ENCODE assay signal across 14 cellular contexts in genomic region chr4:25096553-25097443, GRCh38.
DNase-seq lines count a peak whose midpoint lies in the region; ATAC-seq and TF ChIP-seq lines count a peak whose summit lies in the region.
"Had no signal": no experiment of that assay in that cellular context is flagged by ENCODE, and none has a peak within 500 bp of the region (broad histone marks: within the 10 kb centered on the region; RNA-seq: fewer than 3 reads in every experiment).

No MANE protein-coding gene starts in this region.

- no peak overlapping the region for H3K4me3 ChIP-seq in testis

- TF ChIP-seq CTCF in testis (IDR thresholded peaks at IDR 0.05): no peak

- no peaks in the 10 kb centered on the region for H3K36me3 ChIP-seq in testis (ENCODE audit: low read depth, missing control alignments)

- DNase-seq in LHCN-M2 (ENCODE audit: low read depth) (peak; percentile 61), amniotic epithelial cell (ENCODE audit: low read depth) (peak; percentile 56), myocyte (ENCODE audit: low read depth) (peak; percentile 37), testis (peak; percentile 57), midbrain (lab: John Stamatoyannopoulos, UW) (no peak)
- no peak for DNase-seq in activated CD8-positive, alpha-beta memory T cell treated with anti-CD3 and anti-CD28 coated beads, Interleukin-2, amount 50 U/mL, for 48 hours
- DNase-seq: Caco-2, DMS53, HCEC 1CT, NCI-H187, NCI-H526 treated with DMSO at 0.1 percent for 48 hours, SHP77 had no signal

- 69 to 70% methylated on average over 23 to 24 of the region's 24 CpGs for WGBS in testis, 2 donors

- ATAC-seq in GM19467 (IDR thresholded peaks at IDR 0.05; ENCODE audit: unreplicated experiment): no peak

- peak overlapping the region; percentile 29 to 50 for H3K27ac ChIP-seq in testis

- H3K27me3 ChIP-seq in testis: no peaks in the 10 kb centered on the region

- intact Hi-C loops in testis (cut with DNase I; ENCODE audit: low total_unique reads): no loop called here

- H3K4me1 ChIP-seq in testis: peaks cover 19% of the 10 kb centered on the region
- H3K4me1 ChIP-seq: Caco-2 had no signal

- H3K9me3 ChIP-seq in testis: no peaks in the 10 kb centered on the region
- H3K9me3 ChIP-seq: Caco-2, SK-N-SH had no signal

- TF ChIP-seq POLR2A in testis (IDR thresholded peaks at IDR 0.05): no peak

Comparison
In these comparisons a context has a peak if more than half of its experiments do, and no peak if none do; other contexts are left out.
1. DNase-seq: peak in LHCN-M2 (single experiment), amniotic epithelial cell (single experiment), myocyte (single experiment) and testis (single experiment); none in activated CD8-positive, alpha-beta memory T cell treated with anti-CD3 and anti-CD28 coated beads, Interleukin-2, amount 50 U/mL, for 48 hours (single experiment) and midbrain (single experiment).